Comparison of ENCODE assay signal across 1 cellular context in the genomic region with DNA sequence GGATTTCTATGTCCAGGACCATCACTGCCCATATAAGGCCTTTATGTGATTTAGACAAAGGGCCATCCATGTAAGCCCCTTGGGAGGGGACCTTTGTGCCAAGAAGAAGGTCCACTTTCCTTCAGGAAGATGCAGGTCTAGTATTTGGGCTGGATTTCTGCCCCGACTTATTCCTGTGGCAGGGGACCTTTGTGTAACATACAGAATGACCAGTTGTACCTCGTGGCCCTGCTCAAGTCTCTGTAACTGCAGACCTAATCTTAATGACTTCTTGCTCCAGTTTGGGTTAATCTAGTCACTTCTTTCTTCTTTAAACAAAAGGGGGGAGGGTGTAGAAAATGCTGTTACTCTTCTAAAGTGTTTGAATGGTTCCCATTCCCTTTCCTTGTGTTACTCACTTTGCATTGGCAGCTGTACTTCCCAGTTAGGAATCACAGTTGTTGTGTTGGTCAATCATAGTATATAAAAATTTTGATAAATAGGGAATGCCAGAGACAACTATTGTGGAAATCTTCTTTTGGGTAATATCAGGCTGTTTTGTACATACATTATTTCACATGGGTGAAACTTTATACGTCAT.
TF ChIP-seq lines count a peak whose summit lies in the region.

No MANE protein-coding gene starts in this region.

TF ChIP-seq in IMR-90, 13 proteins besides CTCF, POLR2A, EP300 and RAD21 (continued from another document):
- TF ChIP-seq, protein P1, sequence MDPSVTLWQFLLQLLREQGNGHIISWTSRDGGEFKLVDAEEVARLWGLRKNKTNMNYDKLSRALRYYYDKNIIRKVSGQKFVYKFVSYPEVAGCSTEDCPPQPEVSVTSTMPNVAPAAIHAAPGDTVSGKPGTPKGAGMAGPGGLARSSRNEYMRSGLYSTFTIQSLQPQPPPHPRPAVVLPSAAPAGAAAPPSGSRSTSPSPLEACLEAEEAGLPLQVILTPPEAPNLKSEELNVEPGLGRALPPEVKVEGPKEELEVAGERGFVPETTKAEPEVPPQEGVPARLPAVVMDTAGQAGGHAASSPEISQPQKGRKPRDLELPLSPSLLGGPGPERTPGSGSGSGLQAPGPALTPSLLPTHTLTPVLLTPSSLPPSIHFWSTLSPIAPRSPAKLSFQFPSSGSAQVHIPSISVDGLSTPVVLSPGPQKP (IDR thresholded peaks at IDR 0.05; ENCODE audit: borderline replicate concordance, low read depth, low read length) = no peak
- TF ChIP-seq BHLHE40 (IDR thresholded peaks at IDR 0.05; ENCODE audit: low read depth, low read length) (no peak), CEBPB (IDR thresholded peaks at IDR 0.05; ENCODE audit: low read depth, low read length) (no peak), FOS (IDR thresholded peaks at IDR 0.05; ENCODE audit: low read depth, low read length) (no peak), CHD1 (IDR thresholded peaks at IDR 0.05; ENCODE audit: low read depth, low read length) (no peak)
